In genomic region chr20:33713865-33714367, GRCh38 we compare ENCODE assay signal across 7 cellular contexts. TPM values are rescaled to one million over a fixed set of nuclear protein-coding genes. Genes with fewer than 3 reads are reported as not detected.
"Had no signal": no experiment of that assay in that cellular context is flagged by ENCODE, and none has a peak within 500 bp of the region (broad histone marks: within the 10 kb centered on the region; RNA-seq: fewer than 3 reads in every experiment).

No MANE protein-coding gene starts in this region.

- DNase-seq: GM23248, GOT3, HCEC 1CT, KBM-7 had no signal

- H3K9ac ChIP-seq: GM23248 had no signal

- H3K27me3 Mint-ChIP-seq: IgD-negative memory B cell had no signal

- H3K27ac ChIP-seq: GM23248 had no signal

- H3K9me3 Mint-ChIP-seq: IgD-negative memory B cell had no signal

- FAIRE-seq: HTR-8/SVneo had no signal

- H3K4me3 ChIP-seq: GM23248 had no signal

- H2AFZ ChIP-seq: GM23248 had no signal

RNA-seq across cellular contexts. Expression of gene ACTL10, which starts 47.2 kb away (rescaled TPM):
- total RNA-seq: H4 had no signal
